Comparison of ENCODE assay signal across 11 cellular contexts in genomic region chr7:114539575-114539974, GRCh38.
A peak's percentile ranks its signal among the peaks of the same experiment; 100 is the strongest.
DNase-seq lines count a peak whose midpoint lies in the region; TF ChIP-seq lines count a peak whose summit lies in the region.
"Had no signal": no experiment of that assay in that cellular context is flagged by ENCODE, and none has a peak within 500 bp of the region (broad histone marks: within the 10 kb centered on the region; RNA-seq: fewer than 3 reads in every experiment).

No MANE protein-coding gene starts in this region.

- no peak overlapping the region for H3K27ac Mint-ChIP-seq in MCF 10A (ENCODE audit: low read depth, unreplicated experiment)
- H3K27ac Mint-ChIP-seq: CD8-positive, alpha-beta memory T cell had no signal

- H3K27ac ChIP-seq in breast epithelium (no peak overlapping the region), smooth muscle cell (ENCODE audit: low read depth) (no peak overlapping the region)
- H3K27ac ChIP-seq: neutrophil, vagina had no signal

- CTCF ChIA-PET in MCF 10A (lab: Yijun Ruan, JAX): interaction anchor here (0.6 to 1.1 kb wide), 2 partner anchors 458 to 1168 kb away, joined by 3 read pairs; no protein-coding TSS in a partner anchor

- H3K4me3 Mint-ChIP-seq in MCF 10A (ENCODE audit: unreplicated experiment): no peak overlapping the region
- H3K4me3 Mint-ChIP-seq: CD8-positive, alpha-beta memory T cell had no signal

- no peak overlapping the region for H3K4me2 ChIP-seq in smooth muscle cell

- no peak overlapping the region for H2AFZ ChIP-seq in smooth muscle cell (ENCODE audit: low read depth)

- no peaks in the 10 kb centered on the region for H3K27me3 ChIP-seq in breast epithelium
- peaks cover 6% of the 10 kb centered on the region for H3K27me3 ChIP-seq in smooth muscle cell (ENCODE audit: low read depth)
- H3K27me3 ChIP-seq: neutrophil, vagina had no signal

- no peaks in the 10 kb centered on the region for H3K9me3 ChIP-seq in breast epithelium
- no peaks in the 10 kb centered on the region for H3K9me3 ChIP-seq in smooth muscle cell (replicated peaks; ENCODE audit: low read depth)
- H3K9me3 ChIP-seq: neutrophil, vagina had no signal

- peaks cover 5% of the 10 kb centered on the region for H3K36me3 ChIP-seq in breast epithelium
- H3K36me3 ChIP-seq in smooth muscle cell (ENCODE audit: low read depth): no peaks in the 10 kb centered on the region
- H3K36me3 ChIP-seq: neutrophil, vagina had no signal

- no TSS peak for BruUV-seq in MCF 10A (replicated peaks; lab: Mats Ljungman, UMichigan)

- intact Hi-C loops in MCF 10A (cut with micrococcal nuclease) (loop anchor here (1.0 kb wide), 1 partner anchor 457 kb away; no protein-coding TSS in a partner anchor), breast epithelium (cut with DNase I; ENCODE audit: low total_unique reads) (no loop called here), posterior cingulate gyrus (cut with DNase I) (no loop called here)

- peak; percentile 27 for DNase-seq in MCF 10A (ENCODE audit: unreplicated experiment)
- DNase-seq in breast epithelium (ENCODE audit: low spot score in 2 of 2): no peak
- peak; percentile 60 for DNase-seq in NCI-H748 (lab: John Stamatoyannopoulos, UW; ENCODE audit: unreplicated experiment)
- DNase-seq in epidermal melanocyte (ENCODE audit: insufficient read length, low spot score): peak; percentile 42
- no peak for DNase-seq in smooth muscle cell (lab: John Stamatoyannopoulos, UW; ENCODE audit: unreplicated experiment)
- DNase-seq in posterior cingulate gyrus: no peak
- DNase-seq in activated effector memory CD4-positive, alpha-beta T cell treated with Interleukin-2 at 50 U/mL for 16 hours: no peak
- DNase-seq in activated CD8-positive, alpha-beta memory T cell treated with anti-CD3 and anti-CD28 coated beads, Interleukin-2, amount 50 U/mL, for 48 hours: no peak
- DNase-seq: CD8-positive, alpha-beta memory T cell had no signal

- H3K27me3 Mint-ChIP-seq in MCF 10A (ENCODE audit: insufficient read depth, unreplicated experiment): peaks cover 68% of the 10 kb centered on the region
- H3K27me3 Mint-ChIP-seq: CD8-positive, alpha-beta memory T cell had no signal

- no peak overlapping the region for H3K9ac ChIP-seq in smooth muscle cell (ENCODE audit: low read depth)

- TF ChIP-seq CTCF in MCF 10A (IDR thresholded peaks at IDR 0.05; ENCODE audit: unreplicated experiment) (no peak), breast epithelium (IDR thresholded peaks at IDR 0.05) (no peak), smooth muscle cell (IDR thresholded peaks at IDR 0.05; ENCODE audit: borderline replicate concordance, insufficient read depth, poor library complexity, severe bottlenecking) (peak; percentile 28)

- POLR2A ChIA-PET in MCF 10A (lab: Yijun Ruan, JAX): no interaction called here

- no peak overlapping the region for H3K4me3 ChIP-seq in breast epithelium
- no peak overlapping the region for H3K4me3 ChIP-seq in smooth muscle cell
- H3K4me3 ChIP-seq: vagina had no signal

- no peak for TF ChIP-seq POLR2A in breast epithelium (IDR thresholded peaks at IDR 0.05)

- H3F3A ChIP-seq in smooth muscle cell (ENCODE audit: low read depth): no peaks in the 10 kb centered on the region

- H3K9me3 Mint-ChIP-seq in MCF 10A (ENCODE audit: unreplicated experiment): no peaks in the 10 kb centered on the region
- H3K9me3 Mint-ChIP-seq: CD8-positive, alpha-beta memory T cell had no signal

- H3K79me2 ChIP-seq in smooth muscle cell (ENCODE audit: low read depth): no peaks in the 10 kb centered on the region

- no peaks in the 10 kb centered on the region for H3K36me3 Mint-ChIP-seq in MCF 10A (ENCODE audit: insufficient read depth, unreplicated experiment)
- H3K36me3 Mint-ChIP-seq: CD8-positive, alpha-beta memory T cell had no signal

- no peaks in the 10 kb centered on the region for H4K20me1 ChIP-seq in smooth muscle cell (ENCODE audit: low read depth)

- no peaks in the 10 kb centered on the region for H3K4me1 Mint-ChIP-seq in MCF 10A (ENCODE audit: insufficient read depth, unreplicated experiment)
- H3K4me1 Mint-ChIP-seq: CD8-positive, alpha-beta memory T cell had no signal

- H3K4me1 ChIP-seq in breast epithelium (no peaks in the 10 kb centered on the region), smooth muscle cell (ENCODE audit: low read depth) (no peaks in the 10 kb centered on the region)
- H3K4me1 ChIP-seq: vagina had no signal

Comparison
In these comparisons a context has a peak if more than half of its experiments do, and no peak if none do; other contexts are left out.
1. DNase-seq: peak in MCF 10A (single experiment), NCI-H748 (single experiment) and epidermal melanocyte (single experiment); none in breast epithelium (0 of 2), smooth muscle cell (single experiment), posterior cingulate gyrus (0 of 10), activated effector memory CD4-positive, alpha-beta T cell treated with Interleukin-2 at 50 U/mL for 16 hours (single experiment) and activated CD8-positive, alpha-beta memory T cell treated with anti-CD3 and anti-CD28 coated beads, Interleukin-2, amount 50 U/mL, for 48 hours (single experiment).